In the genomic region with DNA sequence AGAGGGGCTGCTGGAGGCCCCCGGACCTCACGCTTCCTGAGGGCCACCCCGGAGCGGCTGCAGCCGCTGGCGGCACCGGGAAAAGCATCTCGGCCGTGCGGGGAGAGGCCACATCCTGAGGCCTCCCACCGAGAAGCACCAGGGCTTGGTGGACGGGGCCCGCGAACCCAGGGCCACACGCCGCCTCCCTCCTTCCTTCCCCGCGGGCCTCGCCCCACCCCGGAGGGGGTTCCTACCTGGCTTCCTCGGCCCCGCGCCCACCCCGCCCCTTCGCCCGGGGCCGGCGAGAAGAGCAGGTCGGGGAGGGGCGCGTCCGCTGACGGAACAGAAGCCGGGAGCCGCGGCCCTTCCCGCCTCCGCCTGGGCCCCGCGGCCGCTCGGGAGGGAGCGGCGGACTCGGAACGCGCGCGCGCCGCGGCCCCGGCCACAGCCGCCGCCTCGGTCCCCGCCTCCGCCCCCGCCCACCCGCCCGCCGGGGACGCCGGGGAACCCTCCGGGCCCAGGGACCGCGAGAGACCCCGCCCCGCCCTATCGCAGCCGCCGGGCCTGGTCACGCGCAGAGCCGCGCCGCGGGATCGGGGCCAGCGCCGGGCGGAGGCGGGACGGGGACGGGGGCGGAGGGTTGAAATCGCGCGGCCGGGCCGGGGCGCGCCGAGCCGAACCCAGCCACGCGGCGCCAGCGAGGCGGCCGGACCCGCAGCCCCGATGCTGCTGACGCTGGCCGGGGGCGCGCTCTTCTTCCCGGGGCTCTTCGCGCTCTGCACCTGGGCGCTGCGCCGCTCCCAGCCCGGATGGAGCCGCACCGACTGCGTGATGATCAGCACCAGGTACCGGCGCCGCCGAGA, we compare ENCODE assay signal across 1 cellular context.
TF ChIP-seq lines count a peak whose summit lies in the region.

A gene (plus strand): TSS at position 654 of the 845 bp plus-strand sequence. CDS start 52 bp downstream, at position 706.

TF ChIP-seq in HEK293, 187 proteins besides CTCF, POLR2A, EP300 and RAD21 (continued from another document and continues in another):
- TF ChIP-seq, protein P1, sequence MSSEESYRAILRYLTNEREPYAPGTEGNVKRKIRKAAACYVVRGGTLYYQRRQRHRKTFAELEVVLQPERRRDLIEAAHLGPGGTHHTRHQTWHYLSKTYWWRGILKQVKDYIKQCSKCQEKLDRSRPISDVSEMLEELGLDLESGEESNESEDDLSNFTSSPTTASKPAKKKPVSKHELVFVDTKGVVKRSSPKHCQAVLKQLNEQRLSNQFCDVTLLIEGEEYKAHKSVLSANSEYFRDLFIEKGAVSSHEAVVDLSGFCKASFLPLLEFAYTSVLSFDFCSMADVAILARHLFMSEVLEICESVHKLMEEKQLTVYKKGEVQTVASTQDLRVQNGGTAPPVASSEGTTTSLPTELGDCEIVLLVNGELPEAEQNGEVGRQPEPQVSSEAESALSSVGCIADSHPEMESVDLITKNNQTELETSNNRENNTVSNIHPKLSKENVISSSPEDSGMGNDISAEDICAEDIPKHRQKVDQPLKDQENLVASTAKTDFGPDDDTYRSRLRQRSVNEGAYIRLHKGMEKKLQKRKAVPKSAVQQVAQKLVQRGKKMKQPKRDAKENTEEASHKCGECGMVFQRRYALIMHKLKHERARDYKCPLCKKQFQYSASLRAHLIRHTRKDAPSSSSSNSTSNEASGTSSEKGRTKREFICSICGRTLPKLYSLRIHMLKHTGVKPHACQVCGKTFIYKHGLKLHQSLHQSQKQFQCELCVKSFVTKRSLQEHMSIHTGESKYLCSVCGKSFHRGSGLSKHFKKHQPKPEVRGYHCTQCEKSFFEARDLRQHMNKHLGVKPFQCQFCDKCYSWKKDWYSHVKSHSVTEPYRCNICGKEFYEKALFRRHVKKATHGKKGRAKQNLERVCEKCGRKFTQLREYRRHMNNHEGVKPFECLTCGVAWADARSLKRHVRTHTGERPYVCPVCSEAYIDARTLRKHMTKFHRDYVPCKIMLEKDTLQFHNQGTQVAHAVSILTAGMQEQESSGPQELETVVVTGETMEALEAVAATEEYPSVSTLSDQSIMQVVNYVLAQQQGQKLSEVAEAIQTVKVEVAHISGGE (tag by site-specific recombination; conservative IDR thresholded peaks at IDR 0.05; ENCODE audit: low read depth) = 0 out of 2 replicates have a peak, but pooled peaks have one; percentile 31
- no peak; the same call in 1 of the 2 replicates for TF ChIP-seq ZNF10 (tag by site-specific recombination; IDR thresholded peaks at IDR 0.05)
- TF ChIP-seq ZIC2 (tag by site-specific recombination; IDR thresholded peaks at IDR 0.05) = peak; percentile 95
- TF ChIP-seq ZNF391 (tag by site-specific recombination; IDR thresholded peaks at IDR 0.05; ENCODE audit: borderline replicate concordance, low read depth) = no peak
- TF ChIP-seq, protein P2, sequence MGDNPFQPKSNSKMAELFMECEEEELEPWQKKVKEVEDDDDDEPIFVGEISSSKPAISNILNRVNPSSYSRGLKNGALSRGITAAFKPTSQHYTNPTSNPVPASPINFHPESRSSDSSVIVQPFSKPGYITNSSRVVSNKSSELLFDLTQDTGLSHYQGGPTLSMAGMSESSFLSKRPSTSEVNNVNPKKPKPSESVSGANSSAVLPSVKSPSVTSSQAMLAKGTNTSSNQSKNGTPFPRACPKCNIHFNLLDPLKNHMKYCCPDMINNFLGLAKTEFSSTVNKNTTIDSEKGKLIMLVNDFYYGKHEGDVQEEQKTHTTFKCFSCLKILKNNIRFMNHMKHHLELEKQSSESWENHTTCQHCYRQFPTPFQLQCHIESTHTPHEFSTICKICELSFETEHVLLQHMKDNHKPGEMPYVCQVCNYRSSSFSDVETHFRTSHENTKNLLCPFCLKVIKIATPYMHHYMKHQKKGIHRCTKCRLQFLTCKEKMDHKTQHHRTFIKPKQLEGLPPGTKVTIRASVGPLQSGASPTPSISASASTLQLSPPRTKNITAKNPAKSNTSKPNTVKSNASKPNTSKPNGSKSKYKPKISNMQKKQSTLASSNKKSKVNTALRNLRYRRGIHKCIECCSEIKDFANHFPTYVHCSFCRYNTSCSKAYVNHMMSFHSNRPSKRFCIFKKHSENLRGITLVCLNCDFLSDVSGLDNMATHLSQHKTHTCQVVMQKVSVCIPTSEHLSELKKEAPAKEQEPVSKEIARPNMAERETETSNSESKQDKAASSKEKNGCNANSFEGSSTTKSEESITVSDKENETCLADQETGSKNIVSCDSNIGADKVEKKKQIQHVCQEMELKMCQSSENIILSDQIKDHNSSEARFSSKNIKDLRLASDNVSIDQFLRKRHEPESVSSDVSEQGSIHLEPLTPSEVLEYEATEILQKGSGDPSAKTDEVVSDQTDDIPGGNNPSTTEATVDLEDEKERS (tag by site-specific recombination; IDR thresholded peaks at IDR 0.05) = no peak
- TF ChIP-seq ZNF561 (tag by site-specific recombination; IDR thresholded peaks at IDR 0.05; ENCODE audit: borderline replicate concordance) = peak; percentile 63
- no peak for TF ChIP-seq ZNF624 (tag by site-specific recombination; IDR thresholded peaks at IDR 0.05)
- TF ChIP-seq ZFHX2 (tag by site-specific recombination; conservative IDR thresholded peaks at IDR 0.05) = peak; percentile 45
- TF ChIP-seq, protein P3, sequence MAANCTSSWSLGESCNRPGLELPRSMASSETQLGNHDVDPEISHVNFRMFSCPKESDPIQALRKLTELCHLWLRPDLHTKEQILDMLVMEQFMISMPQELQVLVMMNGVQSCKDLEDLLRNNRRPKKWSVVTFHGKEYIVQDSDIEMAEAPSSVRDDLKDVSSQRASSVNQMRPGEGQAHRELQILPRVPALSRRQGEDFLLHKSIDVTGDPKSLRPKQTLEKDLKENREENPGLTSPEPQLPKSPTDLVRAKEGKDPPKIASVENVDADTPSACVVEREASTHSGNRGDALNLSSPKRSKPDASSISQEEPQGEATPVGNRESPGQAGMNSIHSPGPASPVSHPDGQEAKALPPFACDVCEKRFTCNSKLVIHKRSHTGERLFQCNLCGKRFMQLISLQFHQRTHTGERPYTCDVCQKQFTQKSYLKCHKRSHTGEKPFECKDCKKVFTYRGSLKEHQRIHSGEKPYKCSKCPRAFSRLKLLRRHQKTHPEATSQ (tag by site-specific recombination; IDR thresholded peaks at IDR 0.05) = 0 out of 2 replicates have a peak, but pooled peaks have one; percentile 11
- no peak for TF ChIP-seq SETDB1 (IDR thresholded peaks at IDR 0.05; ENCODE audit: insufficient read length, low read length)
- TF ChIP-seq SP3 (tag by site-specific recombination; IDR thresholded peaks at IDR 0.05) = peak; percentile 73
- TF ChIP-seq GLI4 (tag by site-specific recombination; IDR thresholded peaks at IDR 0.05) = 0 out of 2 replicates have a peak, but pooled peaks have one; percentile 24
- peak; percentile 77; the same call in 1 of the 2 replicates for TF ChIP-seq ZNF335 (tag by site-specific recombination; conservative IDR thresholded peaks at IDR 0.05)
- TF ChIP-seq ZNF629 (tag by site-specific recombination; IDR thresholded peaks at IDR 0.05) = 0 out of 2 replicates have a peak, but pooled peaks have one; percentile 30
- no peak for TF ChIP-seq ZNF169 (tag by site-specific recombination; IDR thresholded peaks at IDR 0.05)
- no peak for TF ChIP-seq ZNF132 (tag by site-specific recombination; IDR thresholded peaks at IDR 0.05; ENCODE audit: borderline replicate concordance)
- TF ChIP-seq ZBTB7A (tag by site-specific recombination; IDR thresholded peaks at IDR 0.05; ENCODE audit: low read depth) = peak; percentile 41; the same call in 1 of the 2 replicates
- TF ChIP-seq, protein P4, sequence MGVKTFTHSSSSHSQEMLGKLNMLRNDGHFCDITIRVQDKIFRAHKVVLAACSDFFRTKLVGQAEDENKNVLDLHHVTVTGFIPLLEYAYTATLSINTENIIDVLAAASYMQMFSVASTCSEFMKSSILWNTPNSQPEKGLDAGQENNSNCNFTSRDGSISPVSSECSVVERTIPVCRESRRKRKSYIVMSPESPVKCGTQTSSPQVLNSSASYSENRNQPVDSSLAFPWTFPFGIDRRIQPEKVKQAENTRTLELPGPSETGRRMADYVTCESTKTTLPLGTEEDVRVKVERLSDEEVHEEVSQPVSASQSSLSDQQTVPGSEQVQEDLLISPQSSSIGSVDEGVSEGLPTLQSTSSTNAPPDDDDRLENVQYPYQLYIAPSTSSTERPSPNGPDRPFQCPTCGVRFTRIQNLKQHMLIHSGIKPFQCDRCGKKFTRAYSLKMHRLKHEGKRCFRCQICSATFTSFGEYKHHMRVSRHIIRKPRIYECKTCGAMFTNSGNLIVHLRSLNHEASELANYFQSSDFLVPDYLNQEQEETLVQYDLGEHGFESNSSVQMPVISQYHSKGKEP (tag by site-specific recombination; IDR thresholded peaks at IDR 0.05) = no peak
- no peak for TF ChIP-seq ZNF292 (tag by site-specific recombination; IDR thresholded peaks at IDR 0.05; ENCODE audit: borderline replicate concordance, low read depth)
- TF ChIP-seq, protein P5, sequence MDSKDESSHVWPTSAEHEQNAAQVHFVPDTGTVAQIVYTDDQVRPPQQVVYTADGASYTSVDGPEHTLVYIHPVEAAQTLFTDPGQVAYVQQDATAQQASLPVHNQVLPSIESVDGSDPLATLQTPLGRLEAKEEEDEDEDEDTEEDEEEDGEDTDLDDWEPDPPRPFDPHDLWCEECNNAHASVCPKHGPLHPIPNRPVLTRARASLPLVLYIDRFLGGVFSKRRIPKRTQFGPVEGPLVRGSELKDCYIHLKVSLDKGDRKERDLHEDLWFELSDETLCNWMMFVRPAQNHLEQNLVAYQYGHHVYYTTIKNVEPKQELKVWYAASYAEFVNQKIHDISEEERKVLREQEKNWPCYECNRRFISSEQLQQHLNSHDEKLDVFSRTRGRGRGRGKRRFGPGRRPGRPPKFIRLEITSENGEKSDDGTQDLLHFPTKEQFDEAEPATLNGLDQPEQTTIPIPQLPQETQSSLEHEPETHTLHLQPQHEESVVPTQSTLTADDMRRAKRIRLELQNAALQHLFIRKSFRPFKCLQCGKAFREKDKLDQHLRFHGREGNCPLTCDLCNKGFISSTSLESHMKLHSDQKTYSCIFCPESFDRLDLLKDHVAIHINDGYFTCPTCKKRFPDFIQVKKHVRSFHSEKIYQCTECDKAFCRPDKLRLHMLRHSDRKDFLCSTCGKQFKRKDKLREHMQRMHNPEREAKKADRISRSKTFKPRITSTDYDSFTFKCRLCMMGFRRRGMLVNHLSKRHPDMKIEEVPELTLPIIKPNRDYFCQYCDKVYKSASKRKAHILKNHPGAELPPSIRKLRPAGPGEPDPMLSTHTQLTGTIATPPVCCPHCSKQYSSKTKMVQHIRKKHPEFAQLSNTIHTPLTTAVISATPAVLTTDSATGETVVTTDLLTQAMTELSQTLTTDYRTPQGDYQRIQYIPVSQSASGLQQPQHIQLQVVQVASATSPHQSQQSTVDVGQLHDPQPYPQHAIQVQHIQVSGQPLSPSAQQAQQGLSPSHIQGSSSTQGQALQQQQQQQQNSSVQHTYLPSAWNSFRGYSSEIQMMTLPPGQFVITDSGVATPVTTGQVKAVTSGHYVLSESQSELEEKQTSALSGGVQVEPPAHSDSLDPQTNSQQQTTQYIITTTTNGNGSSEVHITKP (tag by site-specific recombination; IDR thresholded peaks at IDR 0.05) = peak; percentile 32; the same call in 1 of the 2 replicates
- TF ChIP-seq ZSCAN30 (tag by site-specific recombination; IDR thresholded peaks at IDR 0.05) = peak; percentile 20; the same call in 1 of the 2 replicates
- no peak for TF ChIP-seq ZNF664 (tag by site-specific recombination; IDR thresholded peaks at IDR 0.05)
- no peak for TF ChIP-seq ZSCAN23 (tag by site-specific recombination; IDR thresholded peaks at IDR 0.05)
- peak; percentile 25; the same call in 1 of the 2 replicates for TF ChIP-seq ZNF596 (tag by site-specific recombination; IDR thresholded peaks at IDR 0.05)
- TF ChIP-seq TRIM28 (IDR thresholded peaks at IDR 0.05; ENCODE audit: borderline replicate concordance, low read length) = no peak
- TF ChIP-seq ZNF707 (tag by site-specific recombination; IDR thresholded peaks at IDR 0.05) = no peak
- TF ChIP-seq WT1 (tag by site-specific recombination; IDR thresholded peaks at IDR 0.05) = no peak
- no peak for TF ChIP-seq BCL11A (tag by site-specific recombination; IDR thresholded peaks at IDR 0.05; ENCODE audit: low read depth)
- no peak for TF ChIP-seq ZNF571 (tag by site-specific recombination; IDR thresholded peaks at IDR 0.05)
- TF ChIP-seq ZNF140 (tag by site-specific recombination; IDR thresholded peaks at IDR 0.05) = no peak
- peak; percentile 86 for TF ChIP-seq KLF1 (tag by site-specific recombination; IDR thresholded peaks at IDR 0.05)
- no peak for TF ChIP-seq SALL2 (tag by site-specific recombination; IDR thresholded peaks at IDR 0.05; ENCODE audit: borderline replicate concordance)
- TF ChIP-seq ZNF24 (tag by site-specific recombination; IDR thresholded peaks at IDR 0.05) = no peak
- TF ChIP-seq ZNF114 (tag by site-specific recombination; IDR thresholded peaks at IDR 0.05) = no peak
- TF ChIP-seq IKZF3 (tag by site-specific recombination; IDR thresholded peaks at IDR 0.05) = no peak; the same call in none of the 2 replicates
- TF ChIP-seq ZNF202 (tag by site-specific recombination; IDR thresholded peaks at IDR 0.05; ENCODE audit: borderline replicate concordance) = no peak
- TF ChIP-seq ZNF544 (tag by site-specific recombination; IDR thresholded peaks at IDR 0.05) = no peak
- TF ChIP-seq ZNF404 (tag by site-specific recombination; IDR thresholded peaks at IDR 0.05) = no peak
- TF ChIP-seq, protein P6, sequence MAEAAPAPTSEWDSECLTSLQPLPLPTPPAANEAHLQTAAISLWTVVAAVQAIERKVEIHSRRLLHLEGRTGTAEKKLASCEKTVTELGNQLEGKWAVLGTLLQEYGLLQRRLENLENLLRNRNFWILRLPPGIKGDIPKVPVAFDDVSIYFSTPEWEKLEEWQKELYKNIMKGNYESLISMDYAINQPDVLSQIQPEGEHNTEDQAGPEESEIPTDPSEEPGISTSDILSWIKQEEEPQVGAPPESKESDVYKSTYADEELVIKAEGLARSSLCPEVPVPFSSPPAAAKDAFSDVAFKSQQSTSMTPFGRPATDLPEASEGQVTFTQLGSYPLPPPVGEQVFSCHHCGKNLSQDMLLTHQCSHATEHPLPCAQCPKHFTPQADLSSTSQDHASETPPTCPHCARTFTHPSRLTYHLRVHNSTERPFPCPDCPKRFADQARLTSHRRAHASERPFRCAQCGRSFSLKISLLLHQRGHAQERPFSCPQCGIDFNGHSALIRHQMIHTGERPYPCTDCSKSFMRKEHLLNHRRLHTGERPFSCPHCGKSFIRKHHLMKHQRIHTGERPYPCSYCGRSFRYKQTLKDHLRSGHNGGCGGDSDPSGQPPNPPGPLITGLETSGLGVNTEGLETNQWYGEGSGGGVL (tag by site-specific recombination; IDR thresholded peaks at IDR 0.05) = peak; percentile 87
- TF ChIP-seq ZNF223 (tag by site-specific recombination; IDR thresholded peaks at IDR 0.05) = no peak
- TF ChIP-seq PRDM1 (tag by site-specific recombination; IDR thresholded peaks at IDR 0.05) = no peak
- TF ChIP-seq ZNF600 (tag by site-specific recombination; IDR thresholded peaks at IDR 0.05) = 0 out of 2 replicates have a peak, but pooled peaks have one; percentile 18
- TF ChIP-seq ZEB2 (tag by site-specific recombination; IDR thresholded peaks at IDR 0.05) = 0 out of 2 replicates have a peak, but pooled peaks have one; percentile 35
- no peak for TF ChIP-seq ZNF747 (tag by site-specific recombination; IDR thresholded peaks at IDR 0.05)
- TF ChIP-seq ZNF366 (tag by site-specific recombination; conservative IDR thresholded peaks at IDR 0.05) = no peak; the same call in 1 of the 2 replicates
- TF ChIP-seq ZBTB48 (tag by site-specific recombination; IDR thresholded peaks at IDR 0.05) = peak; percentile 63; the same call in 1 of the 2 replicates
